ENCODE assay signal across 11 cellular contexts in genomic region chr4:82352825-82353370, GRCh38. TPM values are rescaled to one million over a fixed set of nuclear protein-coding genes. Genes with fewer than 3 reads are reported as not detected.
DNase-seq lines count a peak whose midpoint lies in the region; ATAC-seq and TF ChIP-seq lines count a peak whose summit lies in the region.
"Had no signal": no experiment of that assay in that cellular context is flagged by ENCODE, and none has a peak within 500 bp of the region (broad histone marks: within the 10 kb centered on the region; RNA-seq: fewer than 3 reads in every experiment).

No MANE protein-coding gene starts in this region.

- H3K4me1 ChIP-seq in naive thymus-derived CD4-positive, alpha-beta T cell (ENCODE audit: control insufficient read depth in 2 of 2, insufficient read depth in 2 of 2, low read length in 2 of 2), result peaks cover 13 to 22% of the 10 kb centered on the region in 2 donors
- H3K4me1 ChIP-seq in colonic mucosa, result no peaks in the 10 kb centered on the region

- peaks cover 50% of the 10 kb centered on the region for H3K4me1 Mint-ChIP-seq in activated CD4-positive, alpha-beta memory T cell treated with anti-CD3 and anti-CD28 coated beads for 36 hours (ENCODE audit: low read depth)
- H3K4me1 Mint-ChIP-seq in naive thymus-derived CD4-positive, alpha-beta T cell, result peaks cover 16 to 66% (median 58%) of the 10 kb centered on the region in 7 donors

- TF ChIP-seq CTCF in colonic mucosa (IDR thresholded peaks at IDR 0.05), result no peak

- H3K9me3 ChIP-seq in naive thymus-derived CD4-positive, alpha-beta T cell (ENCODE audit: control insufficient read depth in 2 of 3, low read length in 3 of 3), result no peaks in the 10 kb centered on the region
- H3K9me3 ChIP-seq in colonic mucosa, result no peaks in the 10 kb centered on the region

- DNase-seq in EH (ENCODE audit: low read depth), result peak; percentile 16
- DNase-seq in activated CD4-positive, alpha-beta memory T cell treated with anti-CD3 and anti-CD28 coated beads for 36 hours, result no peak
- DNase-seq in naive thymus-derived CD4-positive, alpha-beta T cell, result no peak
- DNase-seq in OCI-M1 (lab: John Stamatoyannopoulos, UW), result no peak
- no peak for DNase-seq in NCI-H2029 (lab: John Stamatoyannopoulos, UW)
- DNase-seq in DMS53 (lab: John Stamatoyannopoulos, UW), result no peak
- DNase-seq in colonic mucosa, result no peak
- DNase-seq: activated CD8-positive, alpha-beta memory T cell treated with anti-CD3 and anti-CD28 coated beads for 24 hours; NCI-H69 had no signal

- peaks cover 29 to 55% (median 39%) of the 10 kb centered on the region in 3 experiments for H3K36me3 ChIP-seq in naive thymus-derived CD4-positive, alpha-beta T cell (ENCODE audit: control insufficient read depth in 2 of 3, insufficient read depth in 3 of 3, low read length in 3 of 3)
- peaks cover 15% of the 10 kb centered on the region for H3K36me3 ChIP-seq in colonic mucosa

- H3K9me3 Mint-ChIP-seq in activated CD4-positive, alpha-beta memory T cell treated with anti-CD3 and anti-CD28 coated beads for 36 hours, result no peaks in the 10 kb centered on the region
- peaks cover 0 to 1% (median 0%) of the 10 kb centered on the region in 11 donors for H3K9me3 Mint-ChIP-seq in naive thymus-derived CD4-positive, alpha-beta T cell

- H3K9ac ChIP-seq in colonic mucosa (ENCODE audit: low read depth in 2 of 2, low read length in 2 of 2), result no peak overlapping the region

- POLR2A ChIA-PET in activated CD4-positive, alpha-beta memory T cell treated with anti-CD3 and anti-CD28 coated beads for 36 hours (lab: Charles Lee), result interaction anchor here (0.6 to 2.0 kb wide), 4 partner anchors 9 to 75 kb away, joined by 3 to 5 read pairs (median 4); no protein-coding TSS in a partner anchor
- POLR2A ChIA-PET in naive thymus-derived CD4-positive, alpha-beta T cell (lab: Charles Lee), result interaction anchor here (1.0 kb wide), 1 partner anchor 9 kb away, joined by 4 read pairs; no protein-coding TSS in a partner anchor

- peak; percentile 54 for ATAC-seq in GM21825 (IDR thresholded peaks at IDR 0.05; ENCODE audit: unreplicated experiment)
- no peak for ATAC-seq in naive thymus-derived CD4-positive, alpha-beta T cell

- CTCF ChIA-PET in activated CD4-positive, alpha-beta memory T cell treated with anti-CD3 and anti-CD28 coated beads for 36 hours (lab: Charles Lee), result interaction anchor here (1.4 kb wide), 1 partner anchor 386 kb away, joined by 3 read pairs; no protein-coding TSS in a partner anchor
- CTCF ChIA-PET in naive thymus-derived CD4-positive, alpha-beta T cell (lab: Charles Lee), result no interaction called here

- peaks cover 66% of the 10 kb centered on the region for H3K36me3 Mint-ChIP-seq in activated CD4-positive, alpha-beta memory T cell treated with anti-CD3 and anti-CD28 coated beads for 36 hours
- H3K36me3 Mint-ChIP-seq in naive thymus-derived CD4-positive, alpha-beta T cell, result peaks cover 8 to 62% (median 41%) of the 10 kb centered on the region in 5 donors

- peak overlapping the region; percentile 88 for H3K27ac Mint-ChIP-seq in activated CD4-positive, alpha-beta memory T cell treated with anti-CD3 and anti-CD28 coated beads for 36 hours
- peak overlapping the region; percentile 32 to 87 (median 44) for H3K27ac Mint-ChIP-seq in naive thymus-derived CD4-positive, alpha-beta T cell

- peak overlapping the region; percentile 7 for H3K27ac ChIP-seq in naive thymus-derived CD4-positive, alpha-beta T cell (ENCODE audit: low read depth, low read length)
- no peak overlapping the region for H3K27ac ChIP-seq in colonic mucosa
- H3K27ac ChIP-seq: HL-60 had no signal

- no peaks in the 10 kb centered on the region for H3K27me3 ChIP-seq in naive thymus-derived CD4-positive, alpha-beta T cell (ENCODE audit: control insufficient read depth in 2 of 2, insufficient read depth in 2 of 2, low read length in 2 of 2)
- H3K27me3 ChIP-seq in colonic mucosa, result no peaks in the 10 kb centered on the region

- H3K4me3 Mint-ChIP-seq in activated CD4-positive, alpha-beta memory T cell treated with anti-CD3 and anti-CD28 coated beads for 36 hours, result peak overlapping the region; percentile 29
- no peak overlapping the region for H3K4me3 Mint-ChIP-seq in naive thymus-derived CD4-positive, alpha-beta T cell

- intact Hi-C loops in activated CD4-positive, alpha-beta memory T cell treated with anti-CD3 and anti-CD28 coated beads for 36 hours (cut with micrococcal nuclease), result loop anchor here (1.0 kb wide), 1 partner anchor 21 kb away; no protein-coding TSS in a partner anchor
- intact Hi-C loops in naive thymus-derived CD4-positive, alpha-beta T cell (cut with micrococcal nuclease), result loop anchor here in 1 of 2 donors (5.0 kb wide), 1 partner anchor 946 kb away; no protein-coding TSS in a partner anchor
- intact Hi-C loops in colonic mucosa (cut with DNase I), result no loop called here

- no peaks in the 10 kb centered on the region for H3K27me3 Mint-ChIP-seq in activated CD4-positive, alpha-beta memory T cell treated with anti-CD3 and anti-CD28 coated beads for 36 hours
- no peaks in the 10 kb centered on the region for H3K27me3 Mint-ChIP-seq in naive thymus-derived CD4-positive, alpha-beta T cell

- no peak overlapping the region for H3K4me3 ChIP-seq in naive thymus-derived CD4-positive, alpha-beta T cell (ENCODE audit: low read length)
- no peak overlapping the region for H3K4me3 ChIP-seq in colonic mucosa

RNA-seq across cellular contexts. Expression of gene HNRNPD, which starts 20.9 kb away (rescaled TPM):
- total RNA-seq in activated CD4-positive, alpha-beta memory T cell treated with anti-CD3 and anti-CD28 coated beads for 36 hours, result 100 to 1,000 TPM; 398 to 400 TPM
- 100 to 1,000 TPM; 200 to 355 (median 238) TPM for total RNA-seq in naive thymus-derived CD4-positive, alpha-beta T cell
- 100 to 1,000 TPM; 249 to 315 TPM for polyA plus RNA-seq in naive thymus-derived CD4-positive, alpha-beta T cell
- 100 to 1,000 TPM; 145 to 181 TPM for total RNA-seq in colonic mucosa
